ENCODE assay signal across 10 cellular contexts in the genomic region with DNA sequence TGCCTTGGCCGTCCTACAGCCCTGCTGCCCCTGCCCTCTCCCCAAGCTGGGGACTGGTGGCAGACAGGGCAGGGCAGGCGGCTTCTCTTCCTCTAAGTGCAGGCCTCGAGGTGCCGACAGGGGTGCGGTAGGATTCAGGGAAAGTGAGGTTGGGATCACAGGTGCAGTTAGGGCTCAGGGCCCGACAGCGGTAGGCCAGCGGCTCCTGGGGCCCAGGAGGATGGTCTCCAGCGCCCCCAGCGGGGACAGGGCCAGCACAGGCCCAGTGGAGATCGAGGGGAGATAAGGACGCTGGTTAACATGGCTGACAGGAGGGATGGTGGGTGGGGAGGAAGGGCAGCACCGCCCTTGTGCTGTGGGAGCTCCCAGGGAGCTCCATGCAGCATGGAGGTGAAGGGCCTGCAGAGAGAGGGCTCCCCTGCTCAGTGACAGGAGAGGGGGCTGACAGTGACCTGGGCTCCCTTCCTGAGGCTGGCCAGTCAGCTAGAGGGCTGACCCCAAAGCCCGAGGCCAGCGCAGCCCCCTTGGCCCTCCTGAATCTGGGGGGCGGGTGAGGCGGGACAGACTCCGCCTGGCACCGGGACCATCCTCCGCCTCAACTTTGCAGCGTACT. TPM values are rescaled to one million over a fixed set of nuclear protein-coding genes. Genes with fewer than 3 reads are reported as not detected.
A peak's percentile ranks its signal among the peaks of the same experiment; 100 is the strongest.
DNase-seq lines count a peak whose midpoint lies in the region; ATAC-seq, FAIRE-seq and TF ChIP-seq lines count a peak whose summit lies in the region.
"Had no signal": no experiment of that assay in that cellular context is flagged by ENCODE, and none has a peak within 500 bp of the region (broad histone marks: within the 10 kb centered on the region; RNA-seq: fewer than 3 reads in every experiment).

No MANE protein-coding gene starts in this region.

- H3K27ac ChIP-seq in tibial nerve, result peak overlapping the region; percentile 66 to 99 (median 96)
- H3K27ac ChIP-seq: ovary had no signal

- TF ChIP-seq CTCF in kidney epithelial cell (IDR thresholded peaks at IDR 0.05; ENCODE audit: insufficient read depth, low read length, poor library complexity, severe bottlenecking), result peak; percentile 68
- TF ChIP-seq CTCF in tibial nerve (IDR thresholded peaks at IDR 0.05), result peak in 2 of 5 experiments; percentile 15 to 25

- H3K4me1 ChIP-seq in tibial nerve, result peaks cover 0 to 95% (median 79%) of the 10 kb centered on the region in 4 donors

- DNase-seq in GM12891 (ENCODE audit: insufficient read length, low spot score) (no peak), NCI-H524 treated with DMSO at 0.1 percent for 48 hours (lab: John Stamatoyannopoulos, UW) (peak; percentile 25), kidney epithelial cell (ENCODE audit: low read depth) (no peak), tibial nerve (ENCODE audit: low spot score in 2 of 2) (no peak), HCEC 1CT (no peak)

- FAIRE-seq in GM12891 (lab: Jason Lieb, UNC), result peak; percentile 80
- FAIRE-seq: TTC549 had no signal

- no peaks in the 10 kb centered on the region for H3K36me3 ChIP-seq in kidney epithelial cell (ENCODE audit: control insufficient read depth, insufficient read depth, low read length)
- no peaks in the 10 kb centered on the region for H3K36me3 ChIP-seq in tibial nerve
- H3K36me3 ChIP-seq: ovary had no signal

- H3K27me3 ChIP-seq in kidney epithelial cell (ENCODE audit: control insufficient read depth, insufficient read depth, low read length) (peaks cover 26% of the 10 kb centered on the region), tibial nerve (peaks cover 0 to 15% of the 10 kb centered on the region in 2 donors)
- H3K27me3 ChIP-seq: ovary had no signal

- no peak for TF ChIP-seq EP300 in tibial nerve (IDR thresholded peaks at IDR 0.05)

- no peak overlapping the region for H3K4me3 ChIP-seq in kidney epithelial cell (ENCODE audit: low read depth, low read length)
- peak overlapping the region in 2 of 4 donors; percentile 69 to 88 for H3K4me3 ChIP-seq in tibial nerve

- H3K9me3 Mint-ChIP-seq in activated naive CD4-positive, alpha-beta T cell treated with anti-CD3 and anti-CD28 coated beads, Interleukin-2, amount 50 U/mL, for 24 hours, result no peaks in the 10 kb centered on the region

- no peak for TF ChIP-seq POLR2A in GM12891 (IDR thresholded peaks at IDR 0.05; ENCODE audit: low read depth, low read length)
- no peak for TF ChIP-seq POLR2A in tibial nerve (IDR thresholded peaks at IDR 0.05)

- H3K9me3 ChIP-seq in tibial nerve, result no peaks in the 10 kb centered on the region
- H3K9me3 ChIP-seq: ovary had no signal

- peak overlapping the region; percentile 35 for H3K27ac Mint-ChIP-seq in activated naive CD4-positive, alpha-beta T cell treated with anti-CD3 and anti-CD28 coated beads, Interleukin-2, amount 50 U/mL, for 24 hours

- no peaks in the 10 kb centered on the region for H3K27me3 Mint-ChIP-seq in activated naive CD4-positive, alpha-beta T cell treated with anti-CD3 and anti-CD28 coated beads, Interleukin-2, amount 50 U/mL, for 24 hours

- ATAC-seq in HG03095 (IDR thresholded peaks at IDR 0.05; ENCODE audit: unreplicated experiment) (no peak), HG02798 (IDR thresholded peaks at IDR 0.05; ENCODE audit: poor library complexity, unreplicated experiment) (no peak)

- no peaks in the 10 kb centered on the region for H3K36me3 Mint-ChIP-seq in activated naive CD4-positive, alpha-beta T cell treated with anti-CD3 and anti-CD28 coated beads, Interleukin-2, amount 50 U/mL, for 24 hours

- H3K4me1 Mint-ChIP-seq in activated naive CD4-positive, alpha-beta T cell treated with anti-CD3 and anti-CD28 coated beads, Interleukin-2, amount 50 U/mL, for 24 hours, result peaks cover 64% of the 10 kb centered on the region

- peak overlapping the region; percentile 49 for H3K4me3 Mint-ChIP-seq in activated naive CD4-positive, alpha-beta T cell treated with anti-CD3 and anti-CD28 coated beads, Interleukin-2, amount 50 U/mL, for 24 hours

- WGBS in tibial nerve, 2 donors, result 37 to 38% methylated on average over 13 to 17 of the region's 21 CpGs

TF ChIP-seq in GM12891, 5 proteins besides CTCF, POLR2A, EP300 and RAD21:
- TF ChIP-seq POU2F2 (IDR thresholded peaks at IDR 0.05; ENCODE audit: low read depth, low read length) (no peak), TAF1 (IDR thresholded peaks at IDR 0.05; ENCODE audit: low read depth, low read length) (no peak), PAX5 (IDR thresholded peaks at IDR 0.05; ENCODE audit: insufficient read depth, low read length, severe bottlenecking) (no peak), POLR2AphosphoS5 (IDR thresholded peaks at IDR 0.05; ENCODE audit: low read depth, low read length) (no peak), SPI1 (IDR thresholded peaks at IDR 0.05; ENCODE audit: low read depth, low read length) (no peak)

RNA-seq across cellular contexts. Expression of gene CRIP1, which starts 0.9 kb away (rescaled TPM):
- 277 TPM for polyA plus RNA-seq in GM12891 (2012; ENCODE audit: low read depth, missing spikeins)
- total RNA-seq in kidney epithelial cell (2.0 and 11.1 TPM in 2 replicates), tibial nerve (10 to 100 TPM; 26.4 to 77.8 (median 33.5) TPM)

RNA-seq across cellular contexts. Expression of gene TEDC1, which starts 5.2 kb away (rescaled TPM):
- polyA plus RNA-seq in GM12891 (2012; ENCODE audit: low read depth, missing spikeins), result 8.1 TPM
- total RNA-seq in kidney epithelial cell (7.1 and 7.5 TPM in 2 replicates), tibial nerve (10 to 100 TPM in 3 of 4 donors, 1 to 10 TPM in 1; 5.5 to 20.4 (median 14.2) TPM)

RNA-seq across cellular contexts. Expression of gene CRIP2, which starts 11.2 kb away (rescaled TPM):
- polyA plus RNA-seq in GM12891 (2012; ENCODE audit: low read depth, missing spikeins), result 0.68 TPM
- total RNA-seq in kidney epithelial cell (101 and 128 TPM in 2 replicates), tibial nerve (100 to 1,000 TPM; 161 to 268 (median 208) TPM)

RNA-seq across cellular contexts. Expression of gene TMEM121, which starts 40.6 kb away (rescaled TPM):
- polyA plus RNA-seq in GM12891 (2012; ENCODE audit: low read depth, missing spikeins), result 0.18 TPM
- total RNA-seq in kidney epithelial cell (10.1 and 13.4 TPM in 2 replicates), tibial nerve (10 to 100 TPM; 15.1 to 28.2 (median 20.1) TPM)
